11 cellular contexts compared by ENCODE assay signal in genomic region chr5:62066878-62067277, GRCh38.
"Had no signal": no experiment of that assay in that cellular context is flagged by ENCODE, and none has a peak within 500 bp of the region (broad histone marks: within the 10 kb centered on the region; RNA-seq: fewer than 3 reads in every experiment).

No MANE protein-coding gene starts in this region.

- H3K36me3 ChIP-seq: HAP-1 had no signal

- H3K4me2 ChIP-seq: GM23338 had no signal

- H3K9me3 ChIP-seq: HAP-1 had no signal

- H3K4me1 ChIP-seq: HAP-1 had no signal

- H3K4me3 ChIP-seq: GM23248, GM23338, HAP-1 had no signal

- H3K27ac Mint-ChIP-seq: GM23338, H9, HFFc6 had no signal

- DNase-seq: GM23248, GOT3, H7, H9, HCEC 1CT, HFFc6 had no signal

- H2AFZ ChIP-seq: GM23248, GM23338 had no signal

- H3K9me3 Mint-ChIP-seq: GM23338, H9, HFFc6 had no signal

- H3K9ac ChIP-seq: GM23248 had no signal

- ATAC-seq: GM23338, HCT116 had no signal

- FAIRE-seq: H1, H54 had no signal

- H3K4me3 Mint-ChIP-seq: GM23338, H9, HFFc6 had no signal

- H3K27ac ChIP-seq: GM23248 had no signal
